ENCODE assay signal across 1 cellular context in genomic region chr7:45001826-45002225, GRCh38.
TF ChIP-seq lines count a peak whose summit lies in the region.

No MANE protein-coding gene starts in this region.

TF ChIP-seq in GM12878, 131 proteins besides CTCF, POLR2A, EP300 and RAD21:
- TF ChIP-seq, protein P1, sequence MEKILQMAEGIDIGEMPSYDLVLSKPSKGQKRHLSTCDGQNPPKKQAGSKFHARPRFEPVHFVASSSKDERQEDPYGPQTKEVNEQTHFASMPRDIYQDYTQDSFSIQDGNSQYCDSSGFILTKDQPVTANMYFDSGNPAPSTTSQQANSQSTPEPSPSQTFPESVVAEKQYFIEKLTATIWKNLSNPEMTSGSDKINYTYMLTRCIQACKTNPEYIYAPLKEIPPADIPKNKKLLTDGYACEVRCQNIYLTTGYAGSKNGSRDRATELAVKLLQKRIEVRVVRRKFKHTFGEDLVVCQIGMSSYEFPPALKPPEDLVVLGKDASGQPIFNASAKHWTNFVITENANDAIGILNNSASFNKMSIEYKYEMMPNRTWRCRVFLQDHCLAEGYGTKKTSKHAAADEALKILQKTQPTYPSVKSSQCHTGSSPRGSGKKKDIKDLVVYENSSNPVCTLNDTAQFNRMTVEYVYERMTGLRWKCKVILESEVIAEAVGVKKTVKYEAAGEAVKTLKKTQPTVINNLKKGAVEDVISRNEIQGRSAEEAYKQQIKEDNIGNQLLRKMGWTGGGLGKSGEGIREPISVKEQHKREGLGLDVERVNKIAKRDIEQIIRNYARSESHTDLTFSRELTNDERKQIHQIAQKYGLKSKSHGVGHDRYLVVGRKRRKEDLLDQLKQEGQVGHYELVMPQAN (conservative IDR thresholded peaks at IDR 0.05): no peak
- TF ChIP-seq PML (IDR thresholded peaks at IDR 0.05; ENCODE audit: low read length) (no peak), SPI1 (IDR thresholded peaks at IDR 0.05; ENCODE audit: borderline replicate concordance, insufficient read depth, low read depth, low read length) (no peak), KLF5 (IDR thresholded peaks at IDR 0.05; ENCODE audit: partially characterized antibody) (no peak), SIX5 (IDR thresholded peaks at IDR 0.05; ENCODE audit: low read depth, low read length, severe bottlenecking) (no peak), NR2F1 (conservative IDR thresholded peaks at IDR 0.05) (no peak), BRCA1 (IDR thresholded peaks at IDR 0.05; ENCODE audit: low read depth, low read length) (no peak), FOXM1 (IDR thresholded peaks at IDR 0.05; ENCODE audit: low read depth, low read length) (no peak), BCL11A (IDR thresholded peaks at IDR 0.05; ENCODE audit: low read depth, low read length) (no peak), MYB (IDR thresholded peaks at IDR 0.05; ENCODE audit: borderline replicate concordance, low read depth, low read length) (no peak), MXI1 (IDR thresholded peaks at IDR 0.05; ENCODE audit: low read depth, low read length) (no peak), NRF1 (conservative IDR thresholded peaks at IDR 0.05; ENCODE audit: low read depth, low read length) (no peak), PRDM15 (CRISPR knock-in tag; IDR thresholded peaks at IDR 0.05) (no peak), NFIC (IDR thresholded peaks at IDR 0.05; ENCODE audit: low read depth, low read length) (no peak), IRF3 (IDR thresholded peaks at IDR 0.05) (no peak)
- TF ChIP-seq, protein P2, sequence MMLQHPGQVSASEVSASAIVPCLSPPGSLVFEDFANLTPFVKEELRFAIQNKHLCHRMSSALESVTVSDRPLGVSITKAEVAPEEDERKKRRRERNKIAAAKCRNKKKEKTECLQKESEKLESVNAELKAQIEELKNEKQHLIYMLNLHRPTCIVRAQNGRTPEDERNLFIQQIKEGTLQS (IDR thresholded peaks at IDR 0.05; ENCODE audit: borderline replicate concordance, extremely low read depth, low read depth, low read length): no peak
- TF ChIP-seq, protein P3, sequence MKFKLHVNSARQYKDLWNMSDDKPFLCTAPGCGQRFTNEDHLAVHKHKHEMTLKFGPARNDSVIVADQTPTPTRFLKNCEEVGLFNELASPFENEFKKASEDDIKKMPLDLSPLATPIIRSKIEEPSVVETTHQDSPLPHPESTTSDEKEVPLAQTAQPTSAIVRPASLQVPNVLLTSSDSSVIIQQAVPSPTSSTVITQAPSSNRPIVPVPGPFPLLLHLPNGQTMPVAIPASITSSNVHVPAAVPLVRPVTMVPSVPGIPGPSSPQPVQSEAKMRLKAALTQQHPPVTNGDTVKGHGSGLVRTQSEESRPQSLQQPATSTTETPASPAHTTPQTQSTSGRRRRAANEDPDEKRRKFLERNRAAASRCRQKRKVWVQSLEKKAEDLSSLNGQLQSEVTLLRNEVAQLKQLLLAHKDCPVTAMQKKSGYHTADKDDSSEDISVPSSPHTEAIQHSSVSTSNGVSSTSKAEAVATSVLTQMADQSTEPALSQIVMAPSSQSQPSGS (IDR thresholded peaks at IDR 0.05; ENCODE audit: low read length): no peak
- TF ChIP-seq, protein P4, sequence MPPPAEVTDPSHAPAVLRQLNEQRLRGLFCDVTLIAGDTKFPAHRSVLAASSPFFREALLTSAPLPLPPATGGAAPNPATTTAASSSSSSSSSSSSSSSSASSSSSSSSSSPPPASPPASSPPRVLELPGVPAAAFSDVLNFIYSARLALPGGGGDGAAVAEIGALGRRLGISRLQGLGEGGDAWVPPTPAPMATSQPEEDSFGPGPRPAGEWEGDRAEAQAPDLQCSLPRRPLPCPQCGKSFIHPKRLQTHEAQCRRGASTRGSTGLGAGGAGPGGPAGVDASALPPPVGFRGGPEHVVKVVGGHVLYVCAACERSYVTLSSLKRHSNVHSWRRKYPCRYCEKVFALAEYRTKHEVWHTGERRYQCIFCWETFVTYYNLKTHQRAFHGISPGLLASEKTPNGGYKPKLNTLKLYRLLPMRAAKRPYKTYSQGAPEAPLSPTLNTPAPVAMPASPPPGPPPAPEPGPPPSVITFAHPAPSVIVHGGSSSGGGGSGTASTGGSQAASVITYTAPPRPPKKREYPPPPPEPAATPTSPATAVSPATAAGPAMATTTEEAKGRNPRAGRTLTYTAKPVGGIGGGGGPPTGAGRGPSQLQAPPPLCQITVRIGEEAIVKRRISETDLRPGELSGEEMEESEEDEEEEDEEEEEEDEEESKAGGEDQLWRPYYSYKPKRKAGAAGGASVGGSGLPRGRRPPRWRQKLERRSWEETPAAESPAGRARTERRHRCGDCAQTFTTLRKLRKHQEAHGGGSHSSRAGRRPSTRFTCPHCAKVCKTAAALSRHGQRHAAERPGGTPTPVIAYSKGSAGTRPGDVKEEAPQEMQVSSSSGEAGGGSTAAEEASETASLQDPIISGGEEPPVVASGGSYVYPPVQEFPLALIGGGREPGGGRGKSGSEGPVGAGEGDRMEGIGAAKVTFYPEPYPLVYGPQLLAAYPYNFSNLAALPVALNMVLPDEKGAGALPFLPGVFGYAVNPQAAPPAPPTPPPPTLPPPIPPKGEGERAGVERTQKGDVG (CRISPR knock-in tag; IDR thresholded peaks at IDR 0.05): no peak
TF ChIP-seq in GM12878: peak in this region for 0.
